ENCODE assay signal across 8 cellular contexts in genomic region chr20:3846740-3847418, GRCh38. TPM values are rescaled to one million over a fixed set of nuclear protein-coding genes. Genes with fewer than 3 reads are reported as not detected.
DNase-seq lines count a peak whose midpoint lies in the region; ATAC-seq and TF ChIP-seq lines count a peak whose summit lies in the region.

Gene MAVS, plus strand, starts transcription at chr20:3846834. Its CDS starts 7,791 bp downstream, at chr20:3854625.

- H3K27ac Mint-ChIP-seq in nephron: peak within 1 kb of the TSS; percentile 53 to 88 (median 81)

- DNase-seq in Daoy (ENCODE audit: low read depth) (peak; percentile 93), Kasumi-1 (lab: John Stamatoyannopoulos, UW) (peak; percentile 71 to 82), fibroblast of pulmonary artery (ENCODE audit: low read depth) (peak; percentile 74)
- DNase-seq in activated effector memory CD4-positive, alpha-beta T cell treated with Interleukin-2 at 50 U/mL for 16 hours: peak; percentile 78
- DNase-seq in stimulated activated naive CD8-positive, alpha-beta T cell treated with anti-CD3 and anti-CD28 coated beads, Interleukin-15, Interleukin-2, amounts not matched to agents 100 U/mL and 50 U/mL, for 24 hours: peak; percentile 91

- peak; percentile 76 for TF ChIP-seq POLR2A in Raji (IDR thresholded peaks at IDR 0.05; ENCODE audit: insufficient read depth, low read depth, low read length)

- peak within 1 kb of the TSS; percentile 87 to 93 (median 91) for H3K4me3 Mint-ChIP-seq in nephron

- peak; percentile 95 for ATAC-seq in GM21825 (IDR thresholded peaks at IDR 0.05; ENCODE audit: unreplicated experiment)
- peak; percentile 98 for ATAC-seq in stimulated activated naive CD8-positive, alpha-beta T cell treated with anti-CD3 and anti-CD28 coated beads, Interleukin-15, Interleukin-2, amounts not matched to agents 100 U/mL and 50 U/mL, for 24 hours

- H3K27me3 Mint-ChIP-seq in nephron (ENCODE audit: low read depth): no peaks in the 10 kb centered on the region

- H3K4me3 ChIP-seq in fibroblast of pulmonary artery (replicated peaks; ENCODE audit: low read depth, low read length): peak within 1 kb of the TSS; percentile 89

- no peaks in the 10 kb centered on the region for H3K36me3 Mint-ChIP-seq in nephron (ENCODE audit: low read depth)

- H3K4me1 Mint-ChIP-seq in nephron: peaks cover 13% of the 10 kb centered on the region

- TF ChIP-seq CTCF in fibroblast of pulmonary artery (IDR thresholded peaks at IDR 0.05; ENCODE audit: low read length, missing control alignments): no peak
- TF ChIP-seq CTCF in nephron (IDR thresholded peaks at IDR 0.05; ENCODE audit: unreplicated experiment in 3 of 3): no peak

- H3K9me3 Mint-ChIP-seq in nephron: no peaks in the 10 kb centered on the region

RNA-seq across cellular contexts. Expression of gene MAVS, which starts in this region (rescaled TPM):
- total RNA-seq in Daoy (2014; rRNA removed; shearing (Covaris generic)): 9.6 and 11.5 TPM in 2 replicates

Comparison
In these comparisons a context has a peak if more than half of its experiments do, and no peak if none do; other contexts are left out.
1. Peak in every context shown above with its lines: DNase-seq, ATAC-seq and H3K4me3 ChIP-seq.